11 cellular contexts compared by ENCODE assay signal in the genomic region with DNA sequence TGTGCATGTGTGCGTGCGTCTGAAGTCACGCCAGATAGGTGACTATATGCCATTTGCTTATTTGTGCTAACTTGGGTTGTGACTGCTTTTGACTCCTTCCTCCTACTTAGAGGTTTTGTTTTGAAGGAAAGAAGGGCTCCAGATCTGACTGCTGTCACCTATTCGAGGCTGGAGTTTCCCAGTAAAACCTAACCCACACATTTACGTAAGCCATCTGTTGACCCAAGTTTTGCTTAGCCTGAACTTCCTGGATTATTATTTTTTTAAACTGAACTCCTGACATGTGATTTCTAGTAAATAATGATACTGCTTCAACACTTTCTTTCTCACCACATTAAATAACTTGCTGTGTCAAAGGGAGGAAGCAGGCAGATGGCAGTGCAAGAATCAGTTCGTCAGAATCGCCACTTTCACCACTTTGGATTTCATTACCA. TPM values are rescaled to one million over a fixed set of nuclear protein-coding genes. Genes with fewer than 3 reads are reported as not detected.
DNase-seq lines count a peak whose midpoint lies in the region; ATAC-seq, FAIRE-seq and TF ChIP-seq lines count a peak whose summit lies in the region.
"Had no signal": no experiment of that assay in that cellular context is flagged by ENCODE, and none has a peak within 500 bp of the region (broad histone marks: within the 10 kb centered on the region; RNA-seq: fewer than 3 reads in every experiment).

No MANE protein-coding gene starts in this region.

- peak; percentile 86 for FAIRE-seq in GM19239 (lab: Jason Lieb, UNC)

- ATAC-seq in GM21526 (IDR thresholded peaks at IDR 0.05; ENCODE audit: low FRiP score, unreplicated experiment), result no peak
- no peak for ATAC-seq in omental fat pad (ENCODE audit: low FRiP score)
- ATAC-seq in HG03460 (IDR thresholded peaks at IDR 0.05; ENCODE audit: unreplicated experiment), result no peak

- H3K4me3 ChIP-seq in BLaER1 treated with 17β-estradiol and CSF1 and Interleukin-3, amounts not matched to agents 10 nM and 100 nM, result peak overlapping the region in 1 of 10 experiments; percentile 25; a peak in 1 of 20 replicates
- H3K4me3 ChIP-seq in choroid plexus epithelial cell (ENCODE audit: low read depth, low read length), result no peak overlapping the region
- H3K4me3 ChIP-seq: adrenal gland had no signal

- H3K36me3 ChIP-seq in BLaER1 treated with 17β-estradiol and CSF1 and Interleukin-3, amounts not matched to agents 10 nM and 100 nM, result no peaks in the 10 kb centered on the region
- H3K36me3 ChIP-seq: adrenal gland had no signal

- no peak for DNase-seq in GM19239 (ENCODE audit: insufficient read length, low spot score)
- peak; percentile 64 for DNase-seq in MV-4-11 (lab: John Stamatoyannopoulos, UW)
- peak; percentile 1 for DNase-seq in choroid plexus epithelial cell (ENCODE audit: low read depth)
- no peak for DNase-seq in omental fat pad (ENCODE audit: low spot score)
- no peak for DNase-seq in NCI-H146 treated with DMSO at 0.1 percent for 48 hours (lab: John Stamatoyannopoulos, UW; ENCODE audit: unreplicated experiment)
- DNase-seq: DMS79 treated with DMSO at 0.1 percent for 48 hours had no signal

- H3K27ac ChIP-seq in BLaER1 treated with 17β-estradiol and CSF1 and Interleukin-3, amounts not matched to agents 10 nM and 100 nM, result peak overlapping the region in 10 of 11 experiments; percentile 24 to 96 (median 72); a peak in 18 of 22 replicates

- no peaks in the 10 kb centered on the region for H4K20me1 ChIP-seq in BLaER1 treated with 17β-estradiol and CSF1 and Interleukin-3, amounts not matched to agents 10 nM and 100 nM

- TF ChIP-seq CTCF in choroid plexus epithelial cell (conservative IDR thresholded peaks at IDR 0.05; ENCODE audit: low read depth, low read length), result no peak
- TF ChIP-seq CTCF in omental fat pad (IDR thresholded peaks at IDR 0.05), result no peak

- H3K4me1 ChIP-seq in BLaER1 treated with 17β-estradiol and CSF1 and Interleukin-3, amounts not matched to agents 10 nM and 100 nM, result peaks cover 32 to 100% (median 68%) of the 10 kb centered on the region in 10 experiments
- H3K4me1 ChIP-seq: adrenal gland had no signal

- peak overlapping the region; percentile 2 to 93 (median 42); a peak in 19 of 22 replicates for H3K4me2 ChIP-seq in BLaER1 treated with 17β-estradiol and CSF1 and Interleukin-3, amounts not matched to agents 10 nM and 100 nM

- no peaks in the 10 kb centered on the region for H3K27me3 ChIP-seq in BLaER1 treated with 17β-estradiol and CSF1 and Interleukin-3, amounts not matched to agents 10 nM and 100 nM
- H3K27me3 ChIP-seq: adrenal gland had no signal

- H3K9ac ChIP-seq in BLaER1 treated with 17β-estradiol and CSF1 and Interleukin-3, amounts not matched to agents 10 nM and 100 nM, result peak overlapping the region in 6 of 11 experiments; percentile 2 to 84 (median 65); a peak in 10 of 22 replicates

- peaks cover 0 to 21% (median 15%) of the 10 kb centered on the region in 11 experiments; a peak in 18 of 22 replicates for H3K9me3 ChIP-seq in BLaER1 treated with 17β-estradiol and CSF1 and Interleukin-3, amounts not matched to agents 10 nM and 100 nM (replicated peaks in 1 of 11)
- H3K9me3 ChIP-seq: adrenal gland had no signal

RNA-seq across cellular contexts. Expression of a gene that starts 41.5 kb away (rescaled TPM):
- total RNA-seq in omental fat pad, result 1 to 10 TPM in 3 of 4 donors, under 1 TPM in 1; 0.84 to 3.0 (median 1.2) TPM
- total RNA-seq: glomerular endothelial cell had no signal

Comparison
In these comparisons a context has a peak if more than half of its experiments do, and no peak if none do; other contexts are left out.
1. DNase-seq: peak in MV-4-11 (single experiment) and choroid plexus epithelial cell (single experiment); none in GM19239 (single experiment), omental fat pad (single experiment) and NCI-H146 treated with DMSO at 0.1 percent for 48 hours (single experiment).